In the genomic region with DNA sequence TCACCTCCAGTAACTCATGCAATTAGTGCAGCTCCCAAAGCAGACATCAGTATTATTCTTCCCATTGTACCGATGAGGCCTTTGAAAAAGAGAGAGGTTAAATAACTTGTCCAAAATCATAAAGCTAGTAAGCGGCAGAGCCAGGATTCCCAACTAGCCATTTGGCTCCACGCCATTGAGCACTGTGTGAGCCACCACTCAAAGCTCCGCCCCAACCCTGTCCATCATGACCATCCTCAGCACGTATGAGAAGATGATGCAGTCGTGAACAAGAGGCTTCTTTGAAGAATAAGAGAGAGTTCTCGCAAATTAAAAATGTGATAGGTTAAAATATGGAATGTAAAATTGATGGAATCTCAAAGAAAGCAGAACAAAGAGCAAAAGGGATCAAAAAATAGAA, we compare ENCODE assay signal across 21 cellular contexts.
"Had no signal": no experiment of that assay in that cellular context is flagged by ENCODE, and none has a peak within 500 bp of the region (broad histone marks: within the 10 kb centered on the region; RNA-seq: fewer than 3 reads in every experiment).

No MANE protein-coding gene starts in this region.

- H3K36me3 Mint-ChIP-seq: activated naive CD8-positive, alpha-beta T cell treated with anti-CD3 and anti-CD28 coated beads for 36 hours had no signal

- H3K27ac Mint-ChIP-seq: activated CD8-positive, alpha-beta T cell treated with anti-CD3 and anti-CD28 coated beads, Interleukin-2, amount 10 ng/mL, durations not matched to agents 7 days and 5 days; activated naive CD8-positive, alpha-beta T cell treated with anti-CD3 and anti-CD28 coated beads for 36 hours had no signal

- ATAC-seq: activated CD8-positive, alpha-beta T cell treated with anti-CD3 and anti-CD28 coated beads, Interleukin-2, amount 10 ng/mL, durations not matched to agents 7 days and 5 days; left ventricle myocardium superior; psoas muscle; right cardiac atrium; stimulated activated memory B cell treated with anti-CD40 and anti-IgM and Interleukin-4, amounts not matched to agents 10 μg/mL and 1 μg/mL and 100 μg/mL, for 72 hours had no signal

- DNase-seq: activated CD4-positive, alpha-beta T cell treated with anti-CD3 and anti-CD28 coated beads for 1 hour; activated CD4-positive, alpha-beta T cell treated with anti-CD3 and anti-CD28 coated beads, Interleukin-2, amount 50 U/mL, for 1 hour; activated CD8-positive, alpha-beta T cell treated with anti-CD3 and anti-CD28 coated beads, Interleukin-2, amount 10 ng/mL, durations not matched to agents 7 days and 5 days; activated naive CD8-positive, alpha-beta T cell treated with anti-CD3 and anti-CD28 coated beads for 36 hours; cerebellar nuclear complex; effector CD4-positive, alpha-beta T cell; erythroblast; foreskin fibroblast; left ventricle myocardium superior; mammary epithelial cell; naive B cell; psoas muscle; right cardiac atrium; stomach; T-helper 1 cell; WERI-Rb-1 had no signal

- H3K9me3 Mint-ChIP-seq: activated naive CD8-positive, alpha-beta T cell treated with anti-CD3 and anti-CD28 coated beads for 36 hours; naive B cell; stimulated activated memory B cell treated with anti-CD40 and anti-IgM and Interleukin-4, amounts not matched to agents 10 μg/mL and 1 μg/mL and 100 μg/mL, for 72 hours had no signal

- H3K27me3 Mint-ChIP-seq: naive B cell; stimulated activated memory B cell treated with anti-CD40 and anti-IgM and Interleukin-4, amounts not matched to agents 10 μg/mL and 1 μg/mL and 100 μg/mL, for 72 hours had no signal

- H3K4me1 Mint-ChIP-seq: activated naive CD8-positive, alpha-beta T cell treated with anti-CD3 and anti-CD28 coated beads for 36 hours had no signal

- H3K27ac ChIP-seq: breast epithelium, hepatocyte, psoas muscle, SJSA1, skin epidermis, stomach, WERI-Rb-1 had no signal

- H3K4me3 Mint-ChIP-seq: activated CD8-positive, alpha-beta T cell treated with anti-CD3 and anti-CD28 coated beads, Interleukin-2, amount 10 ng/mL, durations not matched to agents 7 days and 5 days; activated naive CD8-positive, alpha-beta T cell treated with anti-CD3 and anti-CD28 coated beads for 36 hours; naive B cell; stimulated activated memory B cell treated with anti-CD40 and anti-IgM and Interleukin-4, amounts not matched to agents 10 μg/mL and 1 μg/mL and 100 μg/mL, for 72 hours had no signal
